ENCODE assay signal across 15 cellular contexts in genomic region chr11:122085264-122085663, GRCh38. TPM values are rescaled to one million over a fixed set of nuclear protein-coding genes. Genes with fewer than 3 reads are reported as not detected.
DNase-seq lines count a peak whose midpoint lies in the region; ATAC-seq and TF ChIP-seq lines count a peak whose summit lies in the region.
"Had no signal": no experiment of that assay in that cellular context is flagged by ENCODE, and none has a peak within 500 bp of the region (broad histone marks: within the 10 kb centered on the region; RNA-seq: fewer than 3 reads in every experiment).

No MANE protein-coding gene starts in this region.

- H3K4me1 Mint-ChIP-seq in stimulated activated memory B cell treated with anti-CD40 and anti-IgM and Interleukin-4, amounts not matched to agents 10 μg/mL and 1 μg/mL and 100 μg/mL, for 72 hours: no peaks in the 10 kb centered on the region
- H3K4me1 Mint-ChIP-seq: activated CD4-positive, alpha-beta memory T cell treated with anti-CD3 and anti-CD28 coated beads, Interleukin-2, amount 10 ng/mL, durations not matched to agents 7 days and 5 days; activated naive CD8-positive, alpha-beta T cell treated with anti-CD3 and anti-CD28 coated beads, Interleukin-2, amount 10 ng/mL, durations not matched to agents 7 days and 5 days had no signal

- H3K4me3 Mint-ChIP-seq in stimulated activated memory B cell treated with anti-CD40 and anti-IgM and Interleukin-4, amounts not matched to agents 10 μg/mL and 1 μg/mL and 100 μg/mL, for 72 hours: no peak overlapping the region
- H3K4me3 Mint-ChIP-seq: activated CD4-positive, alpha-beta memory T cell treated with anti-CD3 and anti-CD28 coated beads, Interleukin-2, amount 10 ng/mL, durations not matched to agents 7 days and 5 days; activated naive CD8-positive, alpha-beta T cell treated with anti-CD3 and anti-CD28 coated beads, Interleukin-2, amount 10 ng/mL, durations not matched to agents 7 days and 5 days; natural killer cell treated with Interleukin-12 subunit alpha and Interleukin-12 subunit beta and Interleukin-15 and Interleukin-18, amount 100 ng/mL, for 72 hours had no signal

- DNase-seq in GM03348 (ENCODE audit: low spot score): peak; percentile 58
- DNase-seq in astrocyte of the cerebellum (ENCODE audit: low read depth): peak; percentile 90
- peak; percentile 86 to 95 for DNase-seq in foreskin keratinocyte
- peak; percentile 98 for DNase-seq in retinal pigment epithelial cell (ENCODE audit: low read depth)
- no peak for DNase-seq in DMS53 treated with DMSO at 0.1 percent for 48 hours (lab: John Stamatoyannopoulos, UW; ENCODE audit: unreplicated experiment)
- no peak for DNase-seq in NCI-H82 treated with DMSO at 0.1 percent for 48 hours (lab: John Stamatoyannopoulos, UW; ENCODE audit: unreplicated experiment)
- DNase-seq: activated CD4-positive, alpha-beta memory T cell treated with anti-CD3 and anti-CD28 coated beads, Interleukin-2, amount 10 ng/mL, durations not matched to agents 7 days and 5 days; activated naive CD8-positive, alpha-beta T cell treated with anti-CD3 and anti-CD28 coated beads, Interleukin-2, amount 10 ng/mL, durations not matched to agents 7 days and 5 days; Calu3; NCI-H2227 treated with DMSO at 0.1 percent for 48 hours; stimulated activated CD4-positive, alpha-beta T cell treated with anti-CD3 and anti-CD28 coated beads, Interleukin-2, amount 100 ng/mL, for 48 hours had no signal

- in situ Hi-C loops in astrocyte of the cerebellum (cut with HindIII; ENCODE audit: low sequenced_read_pairs): no loop called here

- no peaks in the 10 kb centered on the region for H3K27me3 Mint-ChIP-seq in stimulated activated memory B cell treated with anti-CD40 and anti-IgM and Interleukin-4, amounts not matched to agents 10 μg/mL and 1 μg/mL and 100 μg/mL, for 72 hours
- H3K27me3 Mint-ChIP-seq: activated CD4-positive, alpha-beta memory T cell treated with anti-CD3 and anti-CD28 coated beads, Interleukin-2, amount 10 ng/mL, durations not matched to agents 7 days and 5 days; activated naive CD8-positive, alpha-beta T cell treated with anti-CD3 and anti-CD28 coated beads, Interleukin-2, amount 10 ng/mL, durations not matched to agents 7 days and 5 days had no signal

- ATAC-seq in foreskin keratinocyte (peak; percentile 82), HG02642 (IDR thresholded peaks at IDR 0.05; ENCODE audit: poor library complexity, unreplicated experiment) (no peak)
- no peak for ATAC-seq in stimulated activated memory B cell treated with anti-CD40 and anti-IgM and Interleukin-4, amounts not matched to agents 10 μg/mL and 1 μg/mL and 100 μg/mL, for 72 hours
- ATAC-seq: K562; natural killer cell treated with Interleukin-12 subunit alpha and Interleukin-12 subunit beta and Interleukin-15 and Interleukin-18, amount 100 ng/mL, for 72 hours had no signal

- peaks cover 25% of the 10 kb centered on the region for H3K4me1 ChIP-seq in foreskin keratinocyte

- no peak overlapping the region for H3K27ac Mint-ChIP-seq in stimulated activated memory B cell treated with anti-CD40 and anti-IgM and Interleukin-4, amounts not matched to agents 10 μg/mL and 1 μg/mL and 100 μg/mL, for 72 hours
- H3K27ac Mint-ChIP-seq: activated CD4-positive, alpha-beta memory T cell treated with anti-CD3 and anti-CD28 coated beads, Interleukin-2, amount 10 ng/mL, durations not matched to agents 7 days and 5 days; activated naive CD8-positive, alpha-beta T cell treated with anti-CD3 and anti-CD28 coated beads, Interleukin-2, amount 10 ng/mL, durations not matched to agents 7 days and 5 days; natural killer cell treated with Interleukin-12 subunit alpha and Interleukin-12 subunit beta and Interleukin-15 and Interleukin-18, amount 100 ng/mL, for 72 hours had no signal

- H3K27ac ChIP-seq in foreskin keratinocyte: no peak overlapping the region

- H3K36me3 Mint-ChIP-seq in stimulated activated memory B cell treated with anti-CD40 and anti-IgM and Interleukin-4, amounts not matched to agents 10 μg/mL and 1 μg/mL and 100 μg/mL, for 72 hours: no peaks in the 10 kb centered on the region
- H3K36me3 Mint-ChIP-seq: activated naive CD8-positive, alpha-beta T cell treated with anti-CD3 and anti-CD28 coated beads, Interleukin-2, amount 10 ng/mL, durations not matched to agents 7 days and 5 days; natural killer cell treated with Interleukin-12 subunit alpha and Interleukin-12 subunit beta and Interleukin-15 and Interleukin-18, amount 100 ng/mL, for 72 hours had no signal

- no peaks in the 10 kb centered on the region for H3K9me3 Mint-ChIP-seq in stimulated activated memory B cell treated with anti-CD40 and anti-IgM and Interleukin-4, amounts not matched to agents 10 μg/mL and 1 μg/mL and 100 μg/mL, for 72 hours
- H3K9me3 Mint-ChIP-seq: activated CD4-positive, alpha-beta memory T cell treated with anti-CD3 and anti-CD28 coated beads, Interleukin-2, amount 10 ng/mL, durations not matched to agents 7 days and 5 days; activated naive CD8-positive, alpha-beta T cell treated with anti-CD3 and anti-CD28 coated beads, Interleukin-2, amount 10 ng/mL, durations not matched to agents 7 days and 5 days; natural killer cell treated with Interleukin-12 subunit alpha and Interleukin-12 subunit beta and Interleukin-15 and Interleukin-18, amount 100 ng/mL, for 72 hours had no signal

- TF ChIP-seq CTCF in astrocyte of the cerebellum (IDR thresholded peaks at IDR 0.05; ENCODE audit: low read depth, low read length, missing control alignments) (no peak), foreskin keratinocyte (conservative IDR thresholded peaks at IDR 0.05) (no peak), retinal pigment epithelial cell (conservative IDR thresholded peaks at IDR 0.05; ENCODE audit: low read depth, low read length) (no peak)

- H3K27me3 ChIP-seq in foreskin keratinocyte: no peaks in the 10 kb centered on the region

- H3K4me3 ChIP-seq in astrocyte of the cerebellum (ENCODE audit: low read depth, low read length) (no peak overlapping the region), retinal pigment epithelial cell (ENCODE audit: low read length) (no peak overlapping the region)
- H3K4me3 ChIP-seq: K562 had no signal

RNA-seq across cellular contexts. Expression of gene BLID, which starts 30.8 kb away (rescaled TPM):
- total RNA-seq in foreskin keratinocyte: 0.78 TPM in 2 replicates
- not detected in 2 replicates for polyA plus RNA-seq in foreskin keratinocyte
- total RNA-seq: activated CD4-positive, alpha-beta memory T cell treated with anti-CD3 and anti-CD28 coated beads, Interleukin-2, amount 10 ng/mL, durations not matched to agents 7 days and 5 days; activated naive CD8-positive, alpha-beta T cell treated with anti-CD3 and anti-CD28 coated beads, Interleukin-2, amount 10 ng/mL, durations not matched to agents 7 days and 5 days; Calu3; K562; natural killer cell treated with Interleukin-12 subunit alpha and Interleukin-12 subunit beta and Interleukin-15 and Interleukin-18, amount 100 ng/mL, for 72 hours had no signal
- polyA plus RNA-seq: K562 had no signal

Comparison
In these comparisons a context has a peak if more than half of its experiments do, and no peak if none do; other contexts are left out.
1. DNase-seq: peak in GM03348 (single experiment), astrocyte of the cerebellum (single experiment), foreskin keratinocyte (2 of 2) and retinal pigment epithelial cell (single experiment); none in DMS53 treated with DMSO at 0.1 percent for 48 hours (single experiment) and NCI-H82 treated with DMSO at 0.1 percent for 48 hours (single experiment).